21 cellular contexts compared by ENCODE assay signal in the genomic region with DNA sequence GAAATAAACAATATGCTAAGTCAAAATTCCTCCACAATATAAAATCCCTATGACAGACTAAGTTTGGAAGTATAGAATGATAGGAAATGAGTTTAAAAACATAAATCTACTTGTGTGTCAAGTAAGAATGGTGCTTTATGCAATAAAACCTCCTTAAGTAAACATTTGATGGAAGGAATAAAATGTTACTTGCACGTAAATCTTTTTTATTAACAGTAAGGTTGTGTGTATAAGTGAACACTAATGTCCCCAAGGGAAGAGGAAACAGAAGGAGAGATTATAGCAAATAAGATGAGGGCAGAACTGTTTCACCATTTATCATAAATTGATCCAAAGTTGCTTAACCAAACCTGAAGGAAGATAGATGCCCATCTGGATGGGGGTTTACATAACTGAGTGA.
"Had no signal": no experiment of that assay in that cellular context is flagged by ENCODE, and none has a peak within 500 bp of the region (broad histone marks: within the 10 kb centered on the region; RNA-seq: fewer than 3 reads in every experiment).

No MANE protein-coding gene starts in this region.

- H3K27me3 Mint-ChIP-seq: stimulated activated naive CD8-positive, alpha-beta T cell treated with anti-CD3 and anti-CD28 coated beads, Interleukin-15, amount 100 ng/mL, for 72 hours had no signal

- H3K9me3 Mint-ChIP-seq: endodermal cell; naive thymus-derived CD4-positive, alpha-beta T cell; stimulated activated naive B cell treated with anti-CD40 and anti-IgM and Interleukin-4, amounts not matched to agents 10 μg/mL and 1 μg/mL and 100 μg/mL, for 72 hours; stimulated activated naive CD8-positive, alpha-beta T cell treated with anti-CD3 and anti-CD28 coated beads, Interleukin-15, amount 100 ng/mL, for 72 hours had no signal

- H3K9me3 ChIP-seq: heart left ventricle, thoracic aorta, transverse colon had no signal

- H3K27me3 ChIP-seq: heart left ventricle, transverse colon had no signal

- H3K4me1 Mint-ChIP-seq: endodermal cell; naive thymus-derived CD4-positive, alpha-beta T cell; nephron progenitor cell; stimulated activated naive B cell treated with anti-CD40 and anti-IgM and Interleukin-4, amounts not matched to agents 10 μg/mL and 1 μg/mL and 100 μg/mL, for 72 hours; stimulated activated naive CD8-positive, alpha-beta T cell treated with anti-CD3 and anti-CD28 coated beads, Interleukin-15, amount 100 ng/mL, for 72 hours had no signal

- FAIRE-seq: endothelial cell of umbilical vein, frontal cortex had no signal

- H3K4me3 Mint-ChIP-seq: endodermal cell; naive thymus-derived CD4-positive, alpha-beta T cell; nephron progenitor cell; stimulated activated naive B cell treated with anti-CD40 and anti-IgM and Interleukin-4, amounts not matched to agents 10 μg/mL and 1 μg/mL and 100 μg/mL, for 72 hours; stimulated activated naive CD8-positive, alpha-beta T cell treated with anti-CD3 and anti-CD28 coated beads, Interleukin-15, amount 100 ng/mL, for 72 hours had no signal

- DNase-seq: effector CD4-positive, alpha-beta T cell; endodermal cell; erythroblast; heart left ventricle; hippocampal formation; kidney glomerular epithelial cell; mammary epithelial cell; naive thymus-derived CD4-positive, alpha-beta T cell; nephron progenitor cell; posterior cingulate gyrus; stimulated activated CD4-positive, alpha-beta T cell treated with anti-CD3 and anti-CD28 coated beads, Interleukin-2, amount 100 ng/mL, for 24 hours; stimulated activated CD4-positive, alpha-beta T cell treated with anti-CD3 and anti-CD28 coated beads, Interleukin-4, amount 100 ng/mL, for 4 hours; stimulated activated naive B cell treated with anti-CD40 and anti-IgM and Interleukin-4, amounts not matched to agents 10 μg/mL and 1 μg/mL and 100 μg/mL, for 72 hours; stimulated activated naive CD8-positive, alpha-beta T cell treated with anti-CD3 and anti-CD28 coated beads, Interleukin-15, amount 100 ng/mL, for 72 hours; transverse colon had no signal

- H3K36me3 ChIP-seq: heart left ventricle, thoracic aorta, transverse colon had no signal

- H3K27ac ChIP-seq: coronary artery, heart left ventricle, thoracic aorta, transverse colon had no signal

- H3K27ac Mint-ChIP-seq: endodermal cell; naive thymus-derived CD4-positive, alpha-beta T cell; nephron progenitor cell; stimulated activated naive B cell treated with anti-CD40 and anti-IgM and Interleukin-4, amounts not matched to agents 10 μg/mL and 1 μg/mL and 100 μg/mL, for 72 hours; stimulated activated naive CD8-positive, alpha-beta T cell treated with anti-CD3 and anti-CD28 coated beads, Interleukin-15, amount 100 ng/mL, for 72 hours had no signal

- H3K36me3 Mint-ChIP-seq: naive thymus-derived CD4-positive, alpha-beta T cell; stimulated activated naive B cell treated with anti-CD40 and anti-IgM and Interleukin-4, amounts not matched to agents 10 μg/mL and 1 μg/mL and 100 μg/mL, for 72 hours had no signal

- ATAC-seq: heart left ventricle; left lobe of liver; naive thymus-derived CD4-positive, alpha-beta T cell; sciatic nerve; stimulated activated naive B cell treated with anti-CD40 and anti-IgM and Interleukin-4, amounts not matched to agents 10 μg/mL and 1 μg/mL and 100 μg/mL, for 72 hours; stimulated activated naive CD8-positive, alpha-beta T cell treated with anti-CD3 and anti-CD28 coated beads, Interleukin-15, amount 100 ng/mL, for 72 hours had no signal

- H3K4me1 ChIP-seq: heart left ventricle, transverse colon had no signal

- H3K4me3 ChIP-seq: coronary artery, heart left ventricle, thoracic aorta, transverse colon had no signal
